ENCODE assay signal across 1 cellular context in the genomic region with DNA sequence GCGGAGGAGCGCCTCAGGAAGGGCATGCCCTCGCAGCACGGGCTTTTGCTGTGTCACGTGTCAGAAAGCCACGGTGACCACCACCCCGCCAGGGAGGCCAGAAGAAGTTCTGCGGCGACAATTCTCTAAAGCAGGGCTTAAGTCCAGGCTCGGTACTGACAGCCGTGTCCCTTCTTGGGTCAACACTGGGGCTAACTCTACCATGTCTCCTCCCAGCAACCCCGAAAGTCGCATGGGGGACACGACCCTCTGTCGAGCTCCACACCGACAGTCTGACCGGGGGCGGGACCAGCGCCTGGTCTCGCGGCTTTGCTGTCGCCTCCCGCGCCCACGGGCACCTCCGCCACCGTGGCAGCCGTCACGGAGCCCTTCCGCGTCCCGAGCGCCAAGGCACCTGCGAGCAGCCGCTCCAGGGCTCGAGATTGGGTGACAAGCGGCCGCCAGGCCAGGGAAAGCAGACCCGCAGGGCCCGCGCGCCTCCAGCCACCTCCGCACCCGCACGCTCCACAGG.
A peak's percentile ranks its signal among the peaks of the same experiment; 100 is the strongest.
TF ChIP-seq lines count a peak whose summit lies in the region.

No MANE protein-coding gene starts in this region.

TF ChIP-seq in HepG2, 621 proteins besides CTCF, POLR2A, EP300 and RAD21 (continued from another document and continues in another):
- TF ChIP-seq, protein P1, sequence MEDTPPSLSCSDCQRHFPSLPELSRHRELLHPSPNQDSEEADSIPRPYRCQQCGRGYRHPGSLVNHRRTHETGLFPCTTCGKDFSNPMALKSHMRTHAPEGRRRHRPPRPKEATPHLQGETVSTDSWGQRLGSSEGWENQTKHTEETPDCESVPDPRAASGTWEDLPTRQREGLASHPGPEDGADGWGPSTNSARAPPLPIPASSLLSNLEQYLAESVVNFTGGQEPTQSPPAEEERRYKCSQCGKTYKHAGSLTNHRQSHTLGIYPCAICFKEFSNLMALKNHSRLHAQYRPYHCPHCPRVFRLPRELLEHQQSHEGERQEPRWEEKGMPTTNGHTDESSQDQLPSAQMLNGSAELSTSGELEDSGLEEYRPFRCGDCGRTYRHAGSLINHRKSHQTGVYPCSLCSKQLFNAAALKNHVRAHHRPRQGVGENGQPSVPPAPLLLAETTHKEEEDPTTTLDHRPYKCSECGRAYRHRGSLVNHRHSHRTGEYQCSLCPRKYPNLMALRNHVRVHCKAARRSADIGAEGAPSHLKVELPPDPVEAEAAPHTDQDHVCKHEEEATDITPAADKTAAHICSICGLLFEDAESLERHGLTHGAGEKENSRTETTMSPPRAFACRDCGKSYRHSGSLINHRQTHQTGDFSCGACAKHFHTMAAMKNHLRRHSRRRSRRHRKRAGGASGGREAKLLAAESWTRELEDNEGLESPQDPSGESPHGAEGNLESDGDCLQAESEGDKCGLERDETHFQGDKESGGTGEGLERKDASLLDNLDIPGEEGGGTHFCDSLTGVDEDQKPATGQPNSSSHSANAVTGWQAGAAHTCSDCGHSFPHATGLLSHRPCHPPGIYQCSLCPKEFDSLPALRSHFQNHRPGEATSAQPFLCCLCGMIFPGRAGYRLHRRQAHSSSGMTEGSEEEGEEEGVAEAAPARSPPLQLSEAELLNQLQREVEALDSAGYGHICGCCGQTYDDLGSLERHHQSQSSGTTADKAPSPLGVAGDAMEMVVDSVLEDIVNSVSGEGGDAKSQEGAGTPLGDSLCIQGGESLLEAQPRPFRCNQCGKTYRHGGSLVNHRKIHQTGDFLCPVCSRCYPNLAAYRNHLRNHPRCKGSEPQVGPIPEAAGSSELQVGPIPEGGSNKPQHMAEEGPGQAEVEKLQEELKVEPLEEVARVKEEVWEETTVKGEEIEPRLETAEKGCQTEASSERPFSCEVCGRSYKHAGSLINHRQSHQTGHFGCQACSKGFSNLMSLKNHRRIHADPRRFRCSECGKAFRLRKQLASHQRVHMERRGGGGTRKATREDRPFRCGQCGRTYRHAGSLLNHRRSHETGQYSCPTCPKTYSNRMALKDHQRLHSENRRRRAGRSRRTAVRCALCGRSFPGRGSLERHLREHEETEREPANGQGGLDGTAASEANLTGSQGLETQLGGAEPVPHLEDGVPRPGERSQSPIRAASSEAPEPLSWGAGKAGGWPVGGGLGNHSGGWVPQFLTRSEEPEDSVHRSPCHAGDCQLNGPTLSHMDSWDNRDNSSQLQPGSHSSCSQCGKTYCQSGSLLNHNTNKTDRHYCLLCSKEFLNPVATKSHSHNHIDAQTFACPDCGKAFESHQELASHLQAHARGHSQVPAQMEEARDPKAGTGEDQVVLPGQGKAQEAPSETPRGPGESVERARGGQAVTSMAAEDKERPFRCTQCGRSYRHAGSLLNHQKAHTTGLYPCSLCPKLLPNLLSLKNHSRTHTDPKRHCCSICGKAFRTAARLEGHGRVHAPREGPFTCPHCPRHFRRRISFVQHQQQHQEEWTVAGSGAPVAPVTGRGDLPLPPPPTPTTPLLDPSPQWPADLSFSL (CRISPR knock-in tag; IDR thresholded peaks at IDR 0.05) = no peak
- TF ChIP-seq ESRRA (CRISPR knock-in tag; IDR thresholded peaks at IDR 0.05; ENCODE audit: low read depth) (peak; percentile 82; the same call in 1 of the 2 replicates), YY1 (IDR thresholded peaks at IDR 0.05; ENCODE audit: insufficient read depth, insufficient replicate concordance, low read depth, low read length) (no peak), HDAC1 (CRISPR knock-in tag; IDR thresholded peaks at IDR 0.05) (no peak; the same call in 1 of the 2 replicates), ZFP90 (CRISPR knock-in tag; IDR thresholded peaks at IDR 0.05; ENCODE audit: borderline replicate concordance) (peak; percentile 20; the same call in 1 of the 2 replicates), ZNF775 (CRISPR knock-in tag; IDR thresholded peaks at IDR 0.05; ENCODE audit: borderline replicate concordance) (0 out of 2 replicates have a peak, but pooled peaks have one; percentile 33), ELF3 (CRISPR knock-in tag; IDR thresholded peaks at IDR 0.05) (no peak), MBD4 (IDR thresholded peaks at IDR 0.05; ENCODE audit: borderline replicate concordance, low read length) (no peak), NFE2L2 (IDR thresholded peaks at IDR 0.05; ENCODE audit: low read length) (no peak; the same call in 1 of the 2 replicates), ZNF451 (CRISPR knock-in tag; IDR thresholded peaks at IDR 0.05) (no peak; the same call in 1 of the 2 replicates), KDM2A (CRISPR knock-in tag; IDR thresholded peaks at IDR 0.05; ENCODE audit: borderline replicate concordance, low read depth) (peak; percentile 12; the same call in 1 of the 2 replicates), PTBP1 (IDR thresholded peaks at IDR 0.05; ENCODE audit: low read depth, low read length, poor library complexity, severe bottlenecking) (peak; percentile 25), FOSL1 (CRISPR knock-in tag; IDR thresholded peaks at IDR 0.05; ENCODE audit: borderline replicate concordance) (no peak), ZNF460 (CRISPR knock-in tag; IDR thresholded peaks at IDR 0.05; ENCODE audit: borderline replicate concordance) (no peak), ZMYM2 (CRISPR knock-in tag; IDR thresholded peaks at IDR 0.05) (no peak), MIXL1 (CRISPR knock-in tag; IDR thresholded peaks at IDR 0.05) (no peak), HES4 (CRISPR knock-in tag; IDR thresholded peaks at IDR 0.05; ENCODE audit: borderline replicate concordance) (no peak), ZBTB21 (CRISPR knock-in tag; IDR thresholded peaks at IDR 0.05) (no peak), ZNF292 (CRISPR knock-in tag; IDR thresholded peaks at IDR 0.05; ENCODE audit: borderline replicate concordance, low read depth) (no peak), CEBPB (IDR thresholded peaks at IDR 0.05; ENCODE audit: borderline replicate concordance, low read depth, low read length) (no peak), CENPX (CRISPR knock-in tag; IDR thresholded peaks at IDR 0.05) (no peak), ERF (CRISPR knock-in tag; IDR thresholded peaks at IDR 0.05) (no peak), JARID2 (CRISPR knock-in tag; IDR thresholded peaks at IDR 0.05; ENCODE audit: insufficient replicate concordance) (no peak)
- TF ChIP-seq, protein P2, sequence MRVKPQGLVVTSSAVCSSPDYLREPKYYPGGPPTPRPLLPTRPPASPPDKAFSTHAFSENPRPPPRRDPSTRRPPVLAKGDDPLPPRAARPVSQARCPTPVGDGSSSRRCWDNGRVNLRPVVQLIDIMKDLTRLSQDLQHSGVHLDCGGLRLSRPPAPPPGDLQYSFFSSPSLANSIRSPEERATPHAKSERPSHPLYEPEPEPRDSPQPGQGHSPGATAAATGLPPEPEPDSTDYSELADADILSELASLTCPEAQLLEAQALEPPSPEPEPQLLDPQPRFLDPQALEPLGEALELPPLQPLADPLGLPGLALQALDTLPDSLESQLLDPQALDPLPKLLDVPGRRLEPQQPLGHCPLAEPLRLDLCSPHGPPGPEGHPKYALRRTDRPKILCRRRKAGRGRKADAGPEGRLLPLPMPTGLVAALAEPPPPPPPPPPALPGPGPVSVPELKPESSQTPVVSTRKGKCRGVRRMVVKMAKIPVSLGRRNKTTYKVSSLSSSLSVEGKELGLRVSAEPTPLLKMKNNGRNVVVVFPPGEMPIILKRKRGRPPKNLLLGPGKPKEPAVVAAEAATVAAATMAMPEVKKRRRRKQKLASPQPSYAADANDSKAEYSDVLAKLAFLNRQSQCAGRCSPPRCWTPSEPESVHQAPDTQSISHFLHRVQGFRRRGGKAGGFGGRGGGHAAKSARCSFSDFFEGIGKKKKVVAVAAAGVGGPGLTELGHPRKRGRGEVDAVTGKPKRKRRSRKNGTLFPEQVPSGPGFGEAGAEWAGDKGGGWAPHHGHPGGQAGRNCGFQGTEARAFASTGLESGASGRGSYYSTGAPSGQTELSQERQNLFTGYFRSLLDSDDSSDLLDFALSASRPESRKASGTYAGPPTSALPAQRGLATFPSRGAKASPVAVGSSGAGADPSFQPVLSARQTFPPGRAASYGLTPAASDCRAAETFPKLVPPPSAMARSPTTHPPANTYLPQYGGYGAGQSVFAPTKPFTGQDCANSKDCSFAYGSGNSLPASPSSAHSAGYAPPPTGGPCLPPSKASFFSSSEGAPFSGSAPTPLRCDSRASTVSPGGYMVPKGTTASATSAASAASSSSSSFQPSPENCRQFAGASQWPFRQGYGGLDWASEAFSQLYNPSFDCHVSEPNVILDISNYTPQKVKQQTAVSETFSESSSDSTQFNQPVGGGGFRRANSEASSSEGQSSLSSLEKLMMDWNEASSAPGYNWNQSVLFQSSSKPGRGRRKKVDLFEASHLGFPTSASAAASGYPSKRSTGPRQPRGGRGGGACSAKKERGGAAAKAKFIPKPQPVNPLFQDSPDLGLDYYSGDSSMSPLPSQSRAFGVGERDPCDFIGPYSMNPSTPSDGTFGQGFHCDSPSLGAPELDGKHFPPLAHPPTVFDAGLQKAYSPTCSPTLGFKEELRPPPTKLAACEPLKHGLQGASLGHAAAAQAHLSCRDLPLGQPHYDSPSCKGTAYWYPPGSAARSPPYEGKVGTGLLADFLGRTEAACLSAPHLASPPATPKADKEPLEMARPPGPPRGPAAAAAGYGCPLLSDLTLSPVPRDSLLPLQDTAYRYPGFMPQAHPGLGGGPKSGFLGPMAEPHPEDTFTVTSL (CRISPR knock-in tag; IDR thresholded peaks at IDR 0.05; ENCODE audit: borderline replicate concordance) = no peak; the same call in none of the 2 replicates
- TF ChIP-seq, protein P3, sequence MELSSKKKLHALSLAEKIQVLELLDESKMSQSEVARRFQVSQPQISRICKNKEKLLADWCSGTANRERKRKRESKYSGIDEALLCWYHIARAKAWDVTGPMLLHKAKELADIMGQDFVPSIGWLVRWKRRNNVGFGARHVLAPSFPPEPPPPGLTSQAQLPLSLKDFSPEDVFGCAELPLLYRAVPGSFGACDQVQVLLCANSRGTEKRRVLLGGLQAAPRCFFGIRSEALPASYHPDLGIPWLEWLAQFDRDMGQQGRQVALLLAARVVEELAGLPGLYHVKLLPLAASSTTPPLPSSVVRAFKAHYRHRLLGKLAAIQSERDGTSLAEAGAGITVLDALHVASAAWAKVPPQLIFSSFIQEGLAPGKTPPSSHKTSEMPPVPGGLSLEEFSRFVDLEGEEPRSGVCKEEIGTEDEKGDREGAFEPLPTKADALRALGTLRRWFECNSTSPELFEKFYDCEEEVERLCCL (CRISPR knock-in tag; IDR thresholded peaks at IDR 0.05; ENCODE audit: borderline replicate concordance) = no peak; the same call in 1 of the 2 replicates
- TF ChIP-seq, protein P4, sequence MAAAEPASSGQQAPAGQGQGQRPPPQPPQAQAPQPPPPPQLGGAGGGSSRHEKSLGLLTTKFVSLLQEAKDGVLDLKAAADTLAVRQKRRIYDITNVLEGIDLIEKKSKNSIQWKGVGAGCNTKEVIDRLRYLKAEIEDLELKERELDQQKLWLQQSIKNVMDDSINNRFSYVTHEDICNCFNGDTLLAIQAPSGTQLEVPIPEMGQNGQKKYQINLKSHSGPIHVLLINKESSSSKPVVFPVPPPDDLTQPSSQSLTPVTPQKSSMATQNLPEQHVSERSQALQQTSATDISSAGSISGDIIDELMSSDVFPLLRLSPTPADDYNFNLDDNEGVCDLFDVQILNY (CRISPR knock-in tag; conservative IDR thresholded peaks at IDR 0.05) = no peak
- TF ChIP-seq, protein P5, sequence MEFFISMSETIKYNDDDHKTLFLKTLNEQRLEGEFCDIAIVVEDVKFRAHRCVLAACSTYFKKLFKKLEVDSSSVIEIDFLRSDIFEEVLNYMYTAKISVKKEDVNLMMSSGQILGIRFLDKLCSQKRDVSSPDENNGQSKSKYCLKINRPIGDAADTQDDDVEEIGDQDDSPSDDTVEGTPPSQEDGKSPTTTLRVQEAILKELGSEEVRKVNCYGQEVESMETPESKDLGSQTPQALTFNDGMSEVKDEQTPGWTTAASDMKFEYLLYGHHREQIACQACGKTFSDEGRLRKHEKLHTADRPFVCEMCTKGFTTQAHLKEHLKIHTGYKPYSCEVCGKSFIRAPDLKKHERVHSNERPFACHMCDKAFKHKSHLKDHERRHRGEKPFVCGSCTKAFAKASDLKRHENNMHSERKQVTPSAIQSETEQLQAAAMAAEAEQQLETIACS (CRISPR knock-in tag; IDR thresholded peaks at IDR 0.05) = peak; percentile 30; the same call in 1 of the 2 replicates
- TF ChIP-seq, protein P6, sequence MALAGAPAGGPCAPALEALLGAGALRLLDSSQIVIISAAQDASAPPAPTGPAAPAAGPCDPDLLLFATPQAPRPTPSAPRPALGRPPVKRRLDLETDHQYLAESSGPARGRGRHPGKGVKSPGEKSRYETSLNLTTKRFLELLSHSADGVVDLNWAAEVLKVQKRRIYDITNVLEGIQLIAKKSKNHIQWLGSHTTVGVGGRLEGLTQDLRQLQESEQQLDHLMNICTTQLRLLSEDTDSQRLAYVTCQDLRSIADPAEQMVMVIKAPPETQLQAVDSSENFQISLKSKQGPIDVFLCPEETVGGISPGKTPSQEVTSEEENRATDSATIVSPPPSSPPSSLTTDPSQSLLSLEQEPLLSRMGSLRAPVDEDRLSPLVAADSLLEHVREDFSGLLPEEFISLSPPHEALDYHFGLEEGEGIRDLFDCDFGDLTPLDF (CRISPR knock-in tag; IDR thresholded peaks at IDR 0.05) = no peak
- TF ChIP-seq, protein P7, sequence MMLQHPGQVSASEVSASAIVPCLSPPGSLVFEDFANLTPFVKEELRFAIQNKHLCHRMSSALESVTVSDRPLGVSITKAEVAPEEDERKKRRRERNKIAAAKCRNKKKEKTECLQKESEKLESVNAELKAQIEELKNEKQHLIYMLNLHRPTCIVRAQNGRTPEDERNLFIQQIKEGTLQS (CRISPR knock-in tag; IDR thresholded peaks at IDR 0.05) = peak; percentile 9; the same call in 1 of the 2 replicates
- TF ChIP-seq, protein P8, sequence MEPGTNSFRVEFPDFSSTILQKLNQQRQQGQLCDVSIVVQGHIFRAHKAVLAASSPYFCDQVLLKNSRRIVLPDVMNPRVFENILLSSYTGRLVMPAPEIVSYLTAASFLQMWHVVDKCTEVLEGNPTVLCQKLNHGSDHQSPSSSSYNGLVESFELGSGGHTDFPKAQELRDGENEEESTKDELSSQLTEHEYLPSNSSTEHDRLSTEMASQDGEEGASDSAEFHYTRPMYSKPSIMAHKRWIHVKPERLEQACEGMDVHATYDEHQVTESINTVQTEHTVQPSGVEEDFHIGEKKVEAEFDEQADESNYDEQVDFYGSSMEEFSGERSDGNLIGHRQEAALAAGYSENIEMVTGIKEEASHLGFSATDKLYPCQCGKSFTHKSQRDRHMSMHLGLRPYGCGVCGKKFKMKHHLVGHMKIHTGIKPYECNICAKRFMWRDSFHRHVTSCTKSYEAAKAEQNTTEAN (CRISPR knock-in tag; conservative IDR thresholded peaks at IDR 0.05) = no peak
- TF ChIP-seq, protein P9, sequence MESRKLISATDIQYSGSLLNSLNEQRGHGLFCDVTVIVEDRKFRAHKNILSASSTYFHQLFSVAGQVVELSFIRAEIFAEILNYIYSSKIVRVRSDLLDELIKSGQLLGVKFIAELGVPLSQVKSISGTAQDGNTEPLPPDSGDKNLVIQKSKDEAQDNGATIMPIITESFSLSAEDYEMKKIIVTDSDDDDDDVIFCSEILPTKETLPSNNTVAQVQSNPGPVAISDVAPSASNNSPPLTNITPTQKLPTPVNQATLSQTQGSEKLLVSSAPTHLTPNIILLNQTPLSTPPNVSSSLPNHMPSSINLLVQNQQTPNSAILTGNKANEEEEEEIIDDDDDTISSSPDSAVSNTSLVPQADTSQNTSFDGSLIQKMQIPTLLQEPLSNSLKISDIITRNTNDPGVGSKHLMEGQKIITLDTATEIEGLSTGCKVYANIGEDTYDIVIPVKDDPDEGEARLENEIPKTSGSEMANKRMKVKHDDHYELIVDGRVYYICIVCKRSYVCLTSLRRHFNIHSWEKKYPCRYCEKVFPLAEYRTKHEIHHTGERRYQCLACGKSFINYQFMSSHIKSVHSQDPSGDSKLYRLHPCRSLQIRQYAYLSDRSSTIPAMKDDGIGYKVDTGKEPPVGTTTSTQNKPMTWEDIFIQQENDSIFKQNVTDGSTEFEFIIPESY (CRISPR knock-in tag; IDR thresholded peaks at IDR 0.05) = no peak
